10 cellular contexts compared by ENCODE assay signal in genomic region chr5:76303917-76304316, GRCh38.
DNase-seq lines count a peak whose midpoint lies in the region; ATAC-seq and TF ChIP-seq lines count a peak whose summit lies in the region.
"Had no signal": no experiment of that assay in that cellular context is flagged by ENCODE, and none has a peak within 500 bp of the region (broad histone marks: within the 10 kb centered on the region; RNA-seq: fewer than 3 reads in every experiment).

No MANE protein-coding gene starts in this region.

- TF ChIP-seq POLR2A in adrenal gland (IDR thresholded peaks at IDR 0.05) (no peak), ovary (IDR thresholded peaks at IDR 0.05) (no peak)

- H3K4me3 ChIP-seq in adrenal gland (no peak overlapping the region), ovary (no peak overlapping the region)
- H3K4me3 ChIP-seq: cardiac muscle cell had no signal

- ATAC-seq in HG03060 (IDR thresholded peaks at IDR 0.05; ENCODE audit: low read depth, unreplicated experiment) (peak; percentile 71), HG02870 (IDR thresholded peaks at IDR 0.05; ENCODE audit: unreplicated experiment) (no peak)

- no peak overlapping the region for H3K27ac ChIP-seq in adrenal gland
- H3K27ac ChIP-seq in ovary: no peak overlapping the region
- H3K27ac ChIP-seq: cardiac muscle cell, HL-60 had no signal

- no peaks in the 10 kb centered on the region for H3K27me3 ChIP-seq in adrenal gland
- H3K27me3 ChIP-seq in ovary: no peaks in the 10 kb centered on the region
- H3K27me3 ChIP-seq: cardiac muscle cell had no signal

- H3K9me3 ChIP-seq in adrenal gland (replicated peaks in 1 of 3): no peaks in the 10 kb centered on the region
- H3K9me3 ChIP-seq in ovary: no peaks in the 10 kb centered on the region

- H3K36me3 ChIP-seq in adrenal gland (replicated peaks in 1 of 2): no peaks in the 10 kb centered on the region
- no peaks in the 10 kb centered on the region for H3K36me3 ChIP-seq in ovary
- H3K36me3 ChIP-seq: cardiac muscle cell had no signal

- H3K4me1 ChIP-seq in adrenal gland (replicated peaks in 1 of 2) (no peaks in the 10 kb centered on the region), ovary (ENCODE audit: insufficient read depth) (no peaks in the 10 kb centered on the region)

- intact Hi-C loops in adrenal gland (cut with DNase I): no loop called here
- intact Hi-C loops in ovary (cut with DNase I): no loop called here

- DNase-seq in GM13977 (ENCODE audit: low spot score) (peak; percentile 54), kidney tubule cell (ENCODE audit: low spot score) (peak; percentile 98), adrenal gland (no peak), ovary (no peak), dedifferentiated amniotic fluid mesenchymal stem cell (ENCODE audit: extremely low spot score) (no peak)
- peak; percentile 36 for DNase-seq in activated CD4-positive, CD25-positive, alpha-beta regulatory T cell treated with anti-CD3 and anti-CD28 coated beads, Interleukin-2, amount 50 U/mL, for 72 hours

- in situ Hi-C loops in GM13977 (cut with MboI; ENCODE audit: low pct_unique_long_range_greater_than_20kb, low sequenced_read_pairs, unreplicated experiment): no loop called here

- TF ChIP-seq EP300 in ovary (IDR thresholded peaks at IDR 0.05): no peak

- WGBS in adrenal gland, 4 donors: 70 to 84% (median 71%) methylated on average over 4 to 7 of the region's 7 CpGs
- 81 to 89% (median 83%) methylated on average over 7 of the region's 7 CpGs for WGBS in ovary, 3 donors

- TF ChIP-seq CTCF in GM13977 (IDR thresholded peaks at IDR 0.05; ENCODE audit: extremely low read depth, insufficient read depth, missing control alignments): no peak
- no peak for TF ChIP-seq CTCF in adrenal gland (IDR thresholded peaks at IDR 0.05)
- no peak for TF ChIP-seq CTCF in ovary (IDR thresholded peaks at IDR 0.05)

Comparison
In these comparisons a context has a peak if more than half of its experiments do, and no peak if none do; other contexts are left out.
1. DNase-seq: peak in GM13977 (single experiment), activated CD4-positive, CD25-positive, alpha-beta regulatory T cell treated with anti-CD3 and anti-CD28 coated beads, Interleukin-2, amount 50 U/mL, for 72 hours (single experiment) and kidney tubule cell (single experiment); none in adrenal gland (0 of 7), ovary (0 of 5) and dedifferentiated amniotic fluid mesenchymal stem cell (single experiment).